In the genomic region with DNA sequence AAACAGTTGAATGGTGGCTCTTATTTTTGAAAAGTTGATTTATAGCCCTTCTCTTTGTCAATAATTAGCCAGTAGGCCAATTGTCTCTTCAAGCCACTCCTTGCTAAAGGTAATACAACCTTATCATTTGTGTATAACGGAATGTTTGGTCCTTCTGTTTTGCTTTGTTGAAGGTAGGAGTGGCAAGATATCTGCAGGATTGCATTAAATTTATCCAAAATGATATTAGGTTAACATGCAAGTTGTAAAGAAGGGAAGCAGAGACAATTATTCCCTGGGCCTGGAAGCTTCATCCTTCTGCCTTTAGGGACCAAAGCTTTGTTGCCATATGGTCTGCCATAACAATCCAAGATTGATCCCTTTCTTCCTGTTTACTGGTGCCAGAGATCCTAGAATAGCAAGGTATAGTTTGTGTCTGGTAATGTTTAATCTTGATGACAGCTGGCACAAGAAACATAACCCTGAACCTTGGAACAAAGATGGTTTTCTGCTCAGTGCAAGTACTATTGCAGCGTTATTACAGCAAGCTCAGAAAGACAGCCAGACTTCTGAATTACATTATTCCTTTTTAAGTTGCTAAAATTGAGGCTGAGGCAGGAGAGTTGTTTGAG, we compare ENCODE assay signal across 1 cellular context.
A peak's percentile ranks its signal among the peaks of the same experiment; 100 is the strongest.
TF ChIP-seq lines count a peak whose summit lies in the region.

No MANE protein-coding gene starts in this region.

TF ChIP-seq in HepG2, 621 proteins besides CTCF, POLR2A, EP300 and RAD21 (continued from another document and continues in another):
- TF ChIP-seq, protein P1, sequence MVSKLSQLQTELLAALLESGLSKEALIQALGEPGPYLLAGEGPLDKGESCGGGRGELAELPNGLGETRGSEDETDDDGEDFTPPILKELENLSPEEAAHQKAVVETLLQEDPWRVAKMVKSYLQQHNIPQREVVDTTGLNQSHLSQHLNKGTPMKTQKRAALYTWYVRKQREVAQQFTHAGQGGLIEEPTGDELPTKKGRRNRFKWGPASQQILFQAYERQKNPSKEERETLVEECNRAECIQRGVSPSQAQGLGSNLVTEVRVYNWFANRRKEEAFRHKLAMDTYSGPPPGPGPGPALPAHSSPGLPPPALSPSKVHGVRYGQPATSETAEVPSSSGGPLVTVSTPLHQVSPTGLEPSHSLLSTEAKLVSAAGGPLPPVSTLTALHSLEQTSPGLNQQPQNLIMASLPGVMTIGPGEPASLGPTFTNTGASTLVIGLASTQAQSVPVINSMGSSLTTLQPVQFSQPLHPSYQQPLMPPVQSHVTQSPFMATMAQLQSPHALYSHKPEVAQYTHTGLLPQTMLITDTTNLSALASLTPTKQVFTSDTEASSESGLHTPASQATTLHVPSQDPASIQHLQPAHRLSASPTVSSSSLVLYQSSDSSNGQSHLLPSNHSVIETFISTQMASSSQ (IDR thresholded peaks at IDR 0.05; ENCODE audit: low read depth) = peak; percentile 92
- TF ChIP-seq, protein P1 (CRISPR knock-in tag; IDR thresholded peaks at IDR 0.05; ENCODE audit: borderline replicate concordance) = peak; percentile 82; the same call in 1 of the 2 replicates
- TF ChIP-seq ZNF264 (CRISPR knock-in tag; IDR thresholded peaks at IDR 0.05) (no peak), CENPX (CRISPR knock-in tag; IDR thresholded peaks at IDR 0.05) (no peak), KAT7 (CRISPR knock-in tag; IDR thresholded peaks at IDR 0.05; ENCODE audit: borderline replicate concordance) (no peak), ZBTB8A (CRISPR knock-in tag; IDR thresholded peaks at IDR 0.05; ENCODE audit: borderline replicate concordance, low read depth) (no peak), PAF1 (CRISPR knock-in tag; IDR thresholded peaks at IDR 0.05) (no peak), ZFP90 (CRISPR knock-in tag; IDR thresholded peaks at IDR 0.05; ENCODE audit: borderline replicate concordance) (no peak), MLLT10 (CRISPR knock-in tag; IDR thresholded peaks at IDR 0.05) (no peak), ZNF562 (CRISPR knock-in tag; IDR thresholded peaks at IDR 0.05; ENCODE audit: borderline replicate concordance) (no peak), ATF7 (IDR thresholded peaks at IDR 0.05) (no peak), ATF7 (CRISPR knock-in tag; IDR thresholded peaks at IDR 0.05) (no peak), ZNF224 (CRISPR knock-in tag; IDR thresholded peaks at IDR 0.05) (no peak), TCF7 (IDR thresholded peaks at IDR 0.05; ENCODE audit: low read depth) (no peak), ZNF777 (CRISPR knock-in tag; IDR thresholded peaks at IDR 0.05) (no peak), GABPA (IDR thresholded peaks at IDR 0.05; ENCODE audit: low read depth, low read length) (no peak), GABPA (CRISPR knock-in tag; IDR thresholded peaks at IDR 0.05; ENCODE audit: low read depth) (no peak; the same call in 1 of the 2 replicates), TBX2 (CRISPR knock-in tag; IDR thresholded peaks at IDR 0.05; ENCODE audit: borderline replicate concordance) (0 out of 2 replicates have a peak, but pooled peaks have one; percentile 19), NFYC (CRISPR knock-in tag; IDR thresholded peaks at IDR 0.05) (no peak), ZNF543 (CRISPR knock-in tag; IDR thresholded peaks at IDR 0.05) (no peak), MAF1 (CRISPR knock-in tag; IDR thresholded peaks at IDR 0.05; ENCODE audit: borderline replicate concordance) (no peak), ETV6 (CRISPR knock-in tag; conservative IDR thresholded peaks at IDR 0.05) (no peak), ZNF605 (CRISPR knock-in tag; IDR thresholded peaks at IDR 0.05) (no peak), MAFG (CRISPR knock-in tag; IDR thresholded peaks at IDR 0.05) (no peak), YEATS2 (CRISPR knock-in tag; IDR thresholded peaks at IDR 0.05; ENCODE audit: borderline replicate concordance) (no peak), PPARG (CRISPR knock-in tag; conservative IDR thresholded peaks at IDR 0.05) (peak; percentile 66; the same call in 1 of the 2 replicates), FOXK2 (IDR thresholded peaks at IDR 0.05) (no peak), ZNF709 (CRISPR knock-in tag; IDR thresholded peaks at IDR 0.05) (no peak), CENPT (CRISPR knock-in tag; IDR thresholded peaks at IDR 0.05; ENCODE audit: low read depth) (no peak), ZNF207 (IDR thresholded peaks at IDR 0.05; ENCODE audit: borderline replicate concordance) (no peak), TCF12 (IDR thresholded peaks at IDR 0.05) (no peak), TCF12 (CRISPR knock-in tag; IDR thresholded peaks at IDR 0.05) (0 out of 2 replicates have a peak, but pooled peaks have one; percentile 22), TBP (CRISPR knock-in tag; IDR thresholded peaks at IDR 0.05) (no peak), ZNF563 (CRISPR knock-in tag; IDR thresholded peaks at IDR 0.05) (no peak), MBD4 (IDR thresholded peaks at IDR 0.05; ENCODE audit: borderline replicate concordance, low read length) (no peak)
- TF ChIP-seq, protein P2, sequence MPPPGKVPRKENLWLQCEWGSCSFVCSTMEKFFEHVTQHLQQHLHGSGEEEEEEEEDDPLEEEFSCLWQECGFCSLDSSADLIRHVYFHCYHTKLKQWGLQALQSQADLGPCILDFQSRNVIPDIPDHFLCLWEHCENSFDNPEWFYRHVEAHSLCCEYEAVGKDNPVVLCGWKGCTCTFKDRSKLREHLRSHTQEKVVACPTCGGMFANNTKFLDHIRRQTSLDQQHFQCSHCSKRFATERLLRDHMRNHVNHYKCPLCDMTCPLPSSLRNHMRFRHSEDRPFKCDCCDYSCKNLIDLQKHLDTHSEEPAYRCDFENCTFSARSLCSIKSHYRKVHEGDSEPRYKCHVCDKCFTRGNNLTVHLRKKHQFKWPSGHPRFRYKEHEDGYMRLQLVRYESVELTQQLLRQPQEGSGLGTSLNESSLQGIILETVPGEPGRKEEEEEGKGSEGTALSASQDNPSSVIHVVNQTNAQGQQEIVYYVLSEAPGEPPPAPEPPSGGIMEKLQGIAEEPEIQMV (CRISPR knock-in tag; IDR thresholded peaks at IDR 0.05; ENCODE audit: low read depth) = no peak
- TF ChIP-seq, protein P3, sequence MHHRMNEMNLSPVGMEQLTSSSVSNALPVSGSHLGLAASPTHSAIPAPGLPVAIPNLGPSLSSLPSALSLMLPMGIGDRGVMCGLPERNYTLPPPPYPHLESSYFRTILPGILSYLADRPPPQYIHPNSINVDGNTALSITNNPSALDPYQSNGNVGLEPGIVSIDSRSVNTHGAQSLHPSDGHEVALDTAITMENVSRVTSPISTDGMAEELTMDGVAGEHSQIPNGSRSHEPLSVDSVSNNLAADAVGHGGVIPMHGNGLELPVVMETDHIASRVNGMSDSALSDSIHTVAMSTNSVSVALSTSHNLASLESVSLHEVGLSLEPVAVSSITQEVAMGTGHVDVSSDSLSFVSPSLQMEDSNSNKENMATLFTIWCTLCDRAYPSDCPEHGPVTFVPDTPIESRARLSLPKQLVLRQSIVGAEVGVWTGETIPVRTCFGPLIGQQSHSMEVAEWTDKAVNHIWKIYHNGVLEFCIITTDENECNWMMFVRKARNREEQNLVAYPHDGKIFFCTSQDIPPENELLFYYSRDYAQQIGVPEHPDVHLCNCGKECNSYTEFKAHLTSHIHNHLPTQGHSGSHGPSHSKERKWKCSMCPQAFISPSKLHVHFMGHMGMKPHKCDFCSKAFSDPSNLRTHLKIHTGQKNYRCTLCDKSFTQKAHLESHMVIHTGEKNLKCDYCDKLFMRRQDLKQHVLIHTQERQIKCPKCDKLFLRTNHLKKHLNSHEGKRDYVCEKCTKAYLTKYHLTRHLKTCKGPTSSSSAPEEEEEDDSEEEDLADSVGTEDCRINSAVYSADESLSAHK (CRISPR knock-in tag; IDR thresholded peaks at IDR 0.05; ENCODE audit: borderline replicate concordance) = no peak
- TF ChIP-seq, protein P4, sequence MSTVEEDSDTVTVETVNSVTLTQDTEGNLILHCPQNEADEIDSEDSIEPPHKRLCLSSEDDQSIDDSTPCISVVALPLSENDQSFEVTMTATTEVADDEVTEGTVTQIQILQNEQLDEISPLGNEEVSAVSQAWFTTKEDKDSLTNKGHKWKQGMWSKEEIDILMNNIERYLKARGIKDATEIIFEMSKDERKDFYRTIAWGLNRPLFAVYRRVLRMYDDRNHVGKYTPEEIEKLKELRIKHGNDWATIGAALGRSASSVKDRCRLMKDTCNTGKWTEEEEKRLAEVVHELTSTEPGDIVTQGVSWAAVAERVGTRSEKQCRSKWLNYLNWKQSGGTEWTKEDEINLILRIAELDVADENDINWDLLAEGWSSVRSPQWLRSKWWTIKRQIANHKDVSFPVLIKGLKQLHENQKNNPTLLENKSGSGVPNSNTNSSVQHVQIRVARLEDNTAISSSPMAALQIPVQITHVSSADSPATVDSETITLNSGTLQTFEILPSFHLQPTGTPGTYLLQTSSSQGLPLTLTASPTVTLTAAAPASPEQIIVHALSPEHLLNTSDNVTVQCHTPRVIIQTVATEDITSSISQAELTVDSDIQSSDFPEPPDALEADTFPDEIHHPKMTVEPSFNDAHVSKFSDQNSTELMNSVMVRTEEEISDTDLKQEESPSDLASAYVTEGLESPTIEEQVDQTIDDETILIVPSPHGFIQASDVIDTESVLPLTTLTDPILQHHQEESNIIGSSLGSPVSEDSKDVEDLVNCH (CRISPR knock-in tag; IDR thresholded peaks at IDR 0.05) = no peak
- TF ChIP-seq, protein P5, sequence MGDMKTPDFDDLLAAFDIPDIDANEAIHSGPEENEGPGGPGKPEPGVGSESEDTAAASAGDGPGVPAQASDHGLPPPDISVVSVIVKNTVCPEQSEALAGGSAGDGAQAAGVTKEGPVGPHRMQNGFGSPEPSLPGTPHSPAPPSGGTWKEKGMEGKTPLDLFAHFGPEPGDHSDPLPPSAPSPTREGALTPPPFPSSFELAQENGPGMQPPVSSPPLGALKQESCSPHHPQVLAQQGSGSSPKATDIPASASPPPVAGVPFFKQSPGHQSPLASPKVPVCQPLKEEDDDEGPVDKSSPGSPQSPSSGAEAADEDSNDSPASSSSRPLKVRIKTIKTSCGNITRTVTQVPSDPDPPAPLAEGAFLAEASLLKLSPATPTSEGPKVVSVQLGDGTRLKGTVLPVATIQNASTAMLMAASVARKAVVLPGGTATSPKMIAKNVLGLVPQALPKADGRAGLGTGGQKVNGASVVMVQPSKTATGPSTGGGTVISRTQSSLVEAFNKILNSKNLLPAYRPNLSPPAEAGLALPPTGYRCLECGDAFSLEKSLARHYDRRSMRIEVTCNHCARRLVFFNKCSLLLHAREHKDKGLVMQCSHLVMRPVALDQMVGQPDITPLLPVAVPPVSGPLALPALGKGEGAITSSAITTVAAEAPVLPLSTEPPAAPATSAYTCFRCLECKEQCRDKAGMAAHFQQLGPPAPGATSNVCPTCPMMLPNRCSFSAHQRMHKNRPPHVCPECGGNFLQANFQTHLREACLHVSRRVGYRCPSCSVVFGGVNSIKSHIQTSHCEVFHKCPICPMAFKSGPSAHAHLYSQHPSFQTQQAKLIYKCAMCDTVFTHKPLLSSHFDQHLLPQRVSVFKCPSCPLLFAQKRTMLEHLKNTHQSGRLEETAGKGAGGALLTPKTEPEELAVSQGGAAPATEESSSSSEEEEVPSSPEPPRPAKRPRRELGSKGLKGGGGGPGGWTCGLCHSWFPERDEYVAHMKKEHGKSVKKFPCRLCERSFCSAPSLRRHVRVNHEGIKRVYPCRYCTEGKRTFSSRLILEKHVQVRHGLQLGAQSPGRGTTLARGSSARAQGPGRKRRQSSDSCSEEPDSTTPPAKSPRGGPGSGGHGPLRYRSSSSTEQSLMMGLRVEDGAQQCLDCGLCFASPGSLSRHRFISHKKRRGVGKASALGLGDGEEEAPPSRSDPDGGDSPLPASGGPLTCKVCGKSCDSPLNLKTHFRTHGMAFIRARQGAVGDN (CRISPR knock-in tag; IDR thresholded peaks at IDR 0.05) = no peak
- TF ChIP-seq, protein P6, sequence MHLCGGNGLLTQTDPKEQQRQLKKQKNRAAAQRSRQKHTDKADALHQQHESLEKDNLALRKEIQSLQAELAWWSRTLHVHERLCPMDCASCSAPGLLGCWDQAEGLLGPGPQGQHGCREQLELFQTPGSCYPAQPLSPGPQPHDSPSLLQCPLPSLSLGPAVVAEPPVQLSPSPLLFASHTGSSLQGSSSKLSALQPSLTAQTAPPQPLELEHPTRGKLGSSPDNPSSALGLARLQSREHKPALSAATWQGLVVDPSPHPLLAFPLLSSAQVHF (CRISPR knock-in tag; IDR thresholded peaks at IDR 0.05) = no peak
- TF ChIP-seq, protein P7, sequence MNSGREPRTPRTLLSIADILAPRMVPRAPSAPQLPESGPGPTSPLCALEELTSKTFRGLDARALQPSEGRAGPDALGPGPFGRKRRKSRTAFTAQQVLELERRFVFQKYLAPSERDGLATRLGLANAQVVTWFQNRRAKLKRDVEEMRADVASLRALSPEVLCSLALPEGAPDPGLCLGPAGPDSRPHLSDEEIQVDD (CRISPR knock-in tag; IDR thresholded peaks at IDR 0.05; ENCODE audit: borderline replicate concordance) = no peak
- TF ChIP-seq, protein P8, sequence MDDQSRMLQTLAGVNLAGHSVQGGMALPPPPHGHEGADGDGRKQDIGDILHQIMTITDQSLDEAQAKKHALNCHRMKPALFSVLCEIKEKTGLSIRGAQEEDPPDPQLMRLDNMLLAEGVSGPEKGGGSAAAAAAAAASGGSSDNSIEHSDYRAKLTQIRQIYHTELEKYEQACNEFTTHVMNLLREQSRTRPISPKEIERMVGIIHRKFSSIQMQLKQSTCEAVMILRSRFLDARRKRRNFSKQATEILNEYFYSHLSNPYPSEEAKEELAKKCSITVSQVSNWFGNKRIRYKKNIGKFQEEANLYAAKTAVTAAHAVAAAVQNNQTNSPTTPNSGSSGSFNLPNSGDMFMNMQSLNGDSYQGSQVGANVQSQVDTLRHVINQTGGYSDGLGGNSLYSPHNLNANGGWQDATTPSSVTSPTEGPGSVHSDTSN (CRISPR knock-in tag; IDR thresholded peaks at IDR 0.05; ENCODE audit: borderline replicate concordance) = no peak
